In the genomic region with DNA sequence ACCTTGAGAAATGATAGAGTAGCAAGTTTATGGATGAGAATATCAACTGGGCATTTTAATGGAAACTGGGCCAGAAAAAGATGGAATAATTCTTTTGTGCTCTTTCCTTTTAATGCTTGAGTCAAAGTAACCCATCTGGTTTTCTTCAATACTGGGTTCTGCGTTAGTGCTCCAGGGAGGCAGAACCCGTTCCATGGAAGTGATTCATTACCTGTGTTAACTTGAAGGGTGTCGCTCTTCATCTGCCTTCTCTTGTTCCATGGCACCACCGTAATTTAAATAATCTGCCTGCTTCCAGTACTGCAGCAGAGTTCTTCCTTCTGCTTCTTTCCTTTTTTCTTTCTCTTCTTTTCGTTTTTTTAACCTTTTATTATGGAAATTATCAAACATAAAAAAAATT, we compare ENCODE assay signal across 23 cellular contexts. TPM values are rescaled to one million over a fixed set of nuclear protein-coding genes. Genes with fewer than 3 reads are reported as not detected.
DNase-seq lines count a peak whose midpoint lies in the region; ATAC-seq, FAIRE-seq and TF ChIP-seq lines count a peak whose summit lies in the region.
"Had no signal": no experiment of that assay in that cellular context is flagged by ENCODE, and none has a peak within 500 bp of the region (broad histone marks: within the 10 kb centered on the region; RNA-seq: fewer than 3 reads in every experiment).

No MANE protein-coding gene starts in this region.

- H2BK15ac ChIP-seq in mesenchymal stem cell (ENCODE audit: low read depth, poor library complexity, severe bottlenecking), result no peak overlapping the region

- H3K4me2 ChIP-seq in mesenchymal stem cell (ENCODE audit: low read length, poor library complexity, severe bottlenecking), result no peak overlapping the region
- H3K4me2 ChIP-seq: GM23338 had no signal

- no peak overlapping the region for H2AK5ac ChIP-seq in mesenchymal stem cell (ENCODE audit: low read length, severe bottlenecking)

- H3K23ac ChIP-seq in mesenchymal stem cell (ENCODE audit: low read length in 2 of 2), result no peak overlapping the region

- no peak overlapping the region for H2AFZ ChIP-seq in mesenchymal stem cell (ENCODE audit: low read depth, low read length)
- H2AFZ ChIP-seq: GM23338 had no signal

- H3K9me3 ChIP-seq in WERI-Rb-1 (ENCODE audit: severe bottlenecking) (no peaks in the 10 kb centered on the region), mesenchymal stem cell (ENCODE audit: control insufficient read depth, low read length) (no peaks in the 10 kb centered on the region), endodermal cell (ENCODE audit: control insufficient read depth, low read length) (no peaks in the 10 kb centered on the region)
- H3K9me3 ChIP-seq: Caco-2 had no signal

- no TSS peak for BruUV-seq in Calu3 (replicated peaks; lab: Mats Ljungman, UMichigan)

- no peak overlapping the region for H4K91ac ChIP-seq in mesenchymal stem cell (ENCODE audit: low read length)

- no peak overlapping the region for H3K4ac ChIP-seq in mesenchymal stem cell (ENCODE audit: low read depth in 1 of 2, low read length in 2 of 2)

- TF ChIP-seq CTCF in Calu3 (IDR thresholded peaks at IDR 0.05; ENCODE audit: unreplicated experiment) (no peak), WERI-Rb-1 (IDR thresholded peaks at IDR 0.05; ENCODE audit: low read depth, low read length) (no peak), foreskin keratinocyte (conservative IDR thresholded peaks at IDR 0.05) (no peak), endodermal cell (conservative IDR thresholded peaks at IDR 0.05) (no peak)

- H3K9ac ChIP-seq in mesenchymal stem cell (ENCODE audit: low read length) (no peak overlapping the region), endodermal cell (ENCODE audit: extremely low read depth, low read length, poor library complexity, severe bottlenecking) (no peak overlapping the region)

- H2BK12ac ChIP-seq in mesenchymal stem cell (ENCODE audit: low read length in 2 of 2), result no peak overlapping the region

- H3K4me3 Mint-ChIP-seq in Calu3 (ENCODE audit: low read depth, unreplicated experiment), result no peak overlapping the region
- no peak overlapping the region for H3K4me3 Mint-ChIP-seq in endodermal cell
- H3K4me3 Mint-ChIP-seq: CD4-positive, alpha-beta T cell; GM23338 had no signal

- H3K79me1 ChIP-seq in mesenchymal stem cell (replicated peaks; ENCODE audit: low read length, poor library complexity, severe bottlenecking), result no peaks in the 10 kb centered on the region

- peak; percentile 36 for DNase-seq in Calu3
- DNase-seq in NCI-H526 treated with DMSO at 0.1 percent for 48 hours (lab: John Stamatoyannopoulos, UW), result peak; percentile 57
- DNase-seq in WERI-Rb-1, result no peak
- DNase-seq in foreskin keratinocyte, result peak; percentile 40 to 75
- DNase-seq in GM19239 (ENCODE audit: insufficient read length, low spot score), result no peak
- DNase-seq in mesenchymal stem cell, result no peak
- DNase-seq in endodermal cell, result no peak
- no peak for DNase-seq in HUDEP-2 (lab: John Stamatoyannopoulos, UW; ENCODE audit: unreplicated experiment in 76 of 76)
- DNase-seq: Caco-2; CD4-positive, alpha-beta T cell; DMS153; EL; NCI-H1092 treated with DMSO at 0.1 percent for 48 hours; NCI-H146; NCI-H2081 treated with DMSO at 0.1 percent for 48 hours; NCI-H226; NCI-H524; SIG-M5 had no signal

- 68% methylated on average over 4 of the region's 5 CpGs for WGBS in mesenchymal stem cell
- WGBS in endodermal cell (ENCODE audit: insufficient coverage in 1 of 2, insufficient read length in 1 of 2), 2 experiments, result 80 to 82% methylated on average over 4 to 5 of the region's 5 CpGs

- H3K4me3 ChIP-seq in WERI-Rb-1 (ENCODE audit: low read depth, low read length) (no peak overlapping the region), mesenchymal stem cell (ENCODE audit: insufficient read depth in 1 of 2, low read depth in 1 of 2, low read length in 2 of 2) (no peak overlapping the region), endodermal cell (ENCODE audit: low read length) (no peak overlapping the region)
- H3K4me3 ChIP-seq: GM23338, K562 had no signal

- H3K4me1 ChIP-seq in foreskin keratinocyte, result no peaks in the 10 kb centered on the region
- peaks cover 9% of the 10 kb centered on the region for H3K4me1 ChIP-seq in mesenchymal stem cell (ENCODE audit: control insufficient read depth, insufficient read depth, low read depth, low read length)
- H3K4me1 ChIP-seq in endodermal cell (ENCODE audit: control insufficient read depth, insufficient read depth, low read length), result no peaks in the 10 kb centered on the region

- H2BK120ac ChIP-seq in mesenchymal stem cell (ENCODE audit: low read depth, low read length), result no peak overlapping the region

- H3K27ac ChIP-seq in WERI-Rb-1 (peak overlapping the region; percentile 18), foreskin keratinocyte (no peak overlapping the region), mesenchymal stem cell (ENCODE audit: low read length, poor library complexity, severe bottlenecking) (no peak overlapping the region), endodermal cell (ENCODE audit: low read depth, low read length) (no peak overlapping the region)

- H3K27me3 Mint-ChIP-seq in Calu3 (ENCODE audit: unreplicated experiment) (no peaks in the 10 kb centered on the region), endodermal cell (ENCODE audit: insufficient read depth) (no peaks in the 10 kb centered on the region)
- H3K27me3 Mint-ChIP-seq: CD4-positive, alpha-beta T cell had no signal

- FAIRE-seq in GM19239 (lab: Jason Lieb, UNC), result no peak
- FAIRE-seq: A204.1, GM12891, K562 had no signal

- no peak overlapping the region for H2BK5ac ChIP-seq in mesenchymal stem cell (ENCODE audit: low read depth, low read length, poor library complexity, severe bottlenecking)

- H3K9me3 Mint-ChIP-seq in Calu3 (ENCODE audit: low read depth, unreplicated experiment), result no peaks in the 10 kb centered on the region
- H3K9me3 Mint-ChIP-seq in endodermal cell, result no peaks in the 10 kb centered on the region
- H3K9me3 Mint-ChIP-seq: CD4-positive, alpha-beta T cell; GM23338 had no signal

- no peak overlapping the region for H3K27ac Mint-ChIP-seq in Calu3 (ENCODE audit: unreplicated experiment)
- no peak overlapping the region for H3K27ac Mint-ChIP-seq in endodermal cell
- H3K27ac Mint-ChIP-seq: CD4-positive, alpha-beta T cell; GM23338 had no signal

- H3K4me1 Mint-ChIP-seq in Calu3 (ENCODE audit: low read depth, unreplicated experiment) (peaks cover 38% of the 10 kb centered on the region), endodermal cell (no peaks in the 10 kb centered on the region)

- H4K8ac ChIP-seq in mesenchymal stem cell (ENCODE audit: low read length), result no peak overlapping the region

- no peak overlapping the region for H3K14ac ChIP-seq in mesenchymal stem cell (ENCODE audit: low read length in 2 of 2)

- H3K27me3 ChIP-seq in WERI-Rb-1 (ENCODE audit: insufficient read depth, low read depth, severe bottlenecking) (no peaks in the 10 kb centered on the region), foreskin keratinocyte (no peaks in the 10 kb centered on the region), mesenchymal stem cell (ENCODE audit: control insufficient read depth in 1 of 2, insufficient read depth in 1 of 2, low read length in 2 of 2) (no peaks in the 10 kb centered on the region), endodermal cell (ENCODE audit: control insufficient read depth, insufficient read depth, low read length, poor library complexity, severe bottlenecking) (no peaks in the 10 kb centered on the region)

- ATAC-seq in foreskin keratinocyte, result peak; percentile 89
- ATAC-seq: GM23338, HCT116, K562 had no signal

- CTCF ChIA-PET in Calu3 (lab: Charles Lee), result no interaction called here

- H3K36me3 Mint-ChIP-seq in Calu3 (ENCODE audit: insufficient read depth, unreplicated experiment) (peaks cover 7% of the 10 kb centered on the region), endodermal cell (ENCODE audit: low read depth) (no peaks in the 10 kb centered on the region)

- intact Hi-C loops in Calu3 (cut with micrococcal nuclease; ENCODE audit: unreplicated experiment), result no loop called here

- H3K18ac ChIP-seq in mesenchymal stem cell (ENCODE audit: low read depth in 1 of 2, low read length in 2 of 2), result no peak overlapping the region

- H3K36me3 ChIP-seq in WERI-Rb-1, result no peaks in the 10 kb centered on the region
- no peaks in the 10 kb centered on the region for H3K36me3 ChIP-seq in mesenchymal stem cell (ENCODE audit: control insufficient read depth in 1 of 2, insufficient read depth in 2 of 2, low read depth in 1 of 2, low read length in 2 of 2)
- H3K36me3 ChIP-seq in endodermal cell (ENCODE audit: control insufficient read depth, insufficient read depth, low read length), result no peaks in the 10 kb centered on the region

RNA-seq across cellular contexts. Expression of a gene that starts 14.7 kb away (rescaled TPM):
- total RNA-seq in Calu3 (2022), result 20.6 and 20.8 TPM in 2 replicates
- total RNA-seq in foreskin keratinocyte, result 19.6 and 21.1 TPM in 2 replicates
- 8.8 and 10.6 TPM in 2 replicates for polyA plus RNA-seq in foreskin keratinocyte
- 20.9 TPM for polyA plus RNA-seq in mesenchymal stem cell (2013, experiment 1 of 2)
- polyA plus RNA-seq in mesenchymal stem cell (2013, experiment 2 of 2), result 21.6 TPM
- total RNA-seq in endodermal cell, result 10 to 100 TPM; 18.9 to 23.2 TPM
- polyA plus RNA-seq in endodermal cell (2013, experiment 1 of 2), result 18.8 TPM
- polyA plus RNA-seq in endodermal cell (2013, experiment 2 of 2), result 18.2 TPM

Comparison
In these comparisons a context has a peak if more than half of its experiments do, and no peak if none do; other contexts are left out.
1. DNase-seq: peak in Calu3 (single experiment), NCI-H526 treated with DMSO at 0.1 percent for 48 hours (single experiment) and foreskin keratinocyte (2 of 2); none in WERI-Rb-1 (single experiment), GM19239 (single experiment), mesenchymal stem cell (single experiment), endodermal cell (single experiment) and HUDEP-2 (0 of 76).